Comparison of ENCODE assay signal across 10 cellular contexts in the genomic region with DNA sequence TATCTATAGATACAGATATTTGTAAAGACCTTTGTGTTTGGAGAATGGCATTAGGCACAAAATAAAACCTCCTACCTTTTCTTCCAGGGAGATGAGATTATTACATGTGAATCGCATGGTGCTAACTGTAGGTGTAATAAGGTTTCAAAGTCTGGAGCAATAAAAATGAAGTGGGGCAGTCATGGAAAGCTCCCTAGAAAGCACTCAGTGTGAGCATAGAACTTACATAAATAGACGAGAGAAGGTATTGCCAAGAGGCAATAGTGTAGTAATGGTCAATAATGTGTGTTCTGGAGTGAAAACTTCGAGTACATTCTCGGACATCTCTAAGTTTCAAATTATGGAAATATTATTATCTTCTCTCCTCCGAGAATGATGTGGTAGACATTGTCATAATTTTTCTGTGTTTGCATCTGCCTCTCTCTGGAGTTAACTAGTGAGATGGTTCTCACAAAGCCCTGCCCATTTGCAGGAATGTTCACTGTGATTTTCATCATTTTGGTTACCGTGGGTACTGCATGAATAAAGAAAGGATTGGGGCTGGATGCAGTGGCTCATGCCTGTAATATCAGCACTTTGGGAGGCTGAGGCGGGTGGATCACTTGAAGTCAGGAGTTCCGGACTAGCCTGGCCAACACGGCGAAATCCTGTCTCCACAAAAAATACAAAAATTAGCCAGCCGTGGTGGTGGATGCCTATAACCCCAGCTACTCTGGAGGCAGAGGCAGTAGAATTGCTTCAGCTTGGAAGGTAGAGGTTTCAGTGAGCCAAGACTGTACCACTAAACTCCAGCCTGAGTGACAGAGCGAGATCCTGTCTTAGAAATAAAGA. TPM values are rescaled to one million over a fixed set of nuclear protein-coding genes. Genes with fewer than 3 reads are reported as not detected.
DNase-seq lines count a peak whose midpoint lies in the region; ATAC-seq and TF ChIP-seq lines count a peak whose summit lies in the region.
"Had no signal": no experiment of that assay in that cellular context is flagged by ENCODE, and none has a peak within 500 bp of the region (broad histone marks: within the 10 kb centered on the region; RNA-seq: fewer than 3 reads in every experiment).

No MANE protein-coding gene starts in this region.

- no peak for DNase-seq in CD14-positive monocyte (ENCODE audit: low spot score)
- DNase-seq in PC-3 = no peak
- no peak for DNase-seq in nucleus accumbens (lab: John Stamatoyannopoulos, UW)
- DNase-seq in DMS79 treated with DMSO at 0.1 percent for 48 hours (lab: John Stamatoyannopoulos, UW) = no peak
- no peak for DNase-seq in NCI-H510A treated with DMSO at 0.1 percent for 48 hours (lab: John Stamatoyannopoulos, UW)
- DNase-seq: activated naive CD4-positive, alpha-beta T cell had no signal

- H3K27ac ChIP-seq in PC-3 (ENCODE audit: low read length) (no peak overlapping the region), mesodermal cell (ENCODE audit: low read depth, low read length, severe bottlenecking) (peak overlapping the region; percentile 82)

- H3K4me1 Mint-ChIP-seq in CD14-positive monocyte = peaks cover 14% of the 10 kb centered on the region
- H3K4me1 Mint-ChIP-seq in dendritic cell treated with granulocyte-macrophage colony-stimulating factor and Interleukin-4, amounts not matched to agents 40 ng/mL and 50 ng/mL, for 4 days (ENCODE audit: low read depth) = peaks cover 24% of the 10 kb centered on the region

- H3F3A ChIP-seq in PC-3 (ENCODE audit: low read length, unreplicated experiment) = no peaks in the 10 kb centered on the region

- ATAC-seq in PC-3 (peak; percentile 60), GM21737 (IDR thresholded peaks at IDR 0.05; ENCODE audit: unreplicated experiment) (no peak)
- ATAC-seq: HepG2 had no signal

- CTCF ChIA-PET in PC-3 (lab: Charles Lee) = interaction anchor here (0.6 to 0.8 kb wide), 2 partner anchors 197 to 213 kb away, joined by 3 to 4 read pairs; no protein-coding TSS in a partner anchor

- TF ChIP-seq CTCF in CD14-positive monocyte (IDR thresholded peaks at IDR 0.05) = no peak
- TF ChIP-seq CTCF in PC-3 (conservative IDR thresholded peaks at IDR 0.05; ENCODE audit: low read depth, low read length) = no peak

- H3K9me2 ChIP-seq in PC-3 (replicated peaks; ENCODE audit: low read length) = no peaks in the 10 kb centered on the region

- H2AFZ ChIP-seq in PC-3 (ENCODE audit: low read length) = no peak overlapping the region

- BruUV-seq in PC-3 (replicated peaks; lab: Mats Ljungman, UMichigan) = no TSS peak

- no peaks in the 10 kb centered on the region for H3K36me3 ChIP-seq in PC-3 (ENCODE audit: low read depth, low read length)
- H3K36me3 ChIP-seq in mesodermal cell (ENCODE audit: control insufficient read depth, insufficient read depth, low read length) = peaks cover 36% of the 10 kb centered on the region

- H3K27me3 ChIP-seq in PC-3 (ENCODE audit: low read length) = no peaks in the 10 kb centered on the region

- intact Hi-C loops in CD14-positive monocyte (cut with micrococcal nuclease) = loop anchor here (5.0 to 10.0 kb wide), 2 partner anchors 36 to 334 kb away; a partner anchor contains a TSS
- intact Hi-C loops in PC-3 (cut with micrococcal nuclease) = no loop called here
- intact Hi-C loops in dendritic cell treated with granulocyte-macrophage colony-stimulating factor and Interleukin-4, amounts not matched to agents 40 ng/mL and 50 ng/mL, for 4 days (cut with micrococcal nuclease) = no loop called here

- H3K9ac ChIP-seq in PC-3 (ENCODE audit: low read length) = no peak overlapping the region

- H3K4me3 ChIP-seq in PC-3 (ENCODE audit: low read length) = no peak overlapping the region
- no peak overlapping the region for H3K4me3 ChIP-seq in mesodermal cell (ENCODE audit: extremely low read depth, insufficient read depth, low read length, poor library complexity, severe bottlenecking)

- H3K79me2 ChIP-seq in PC-3 (ENCODE audit: low read length) = no peaks in the 10 kb centered on the region

- H3K4me1 ChIP-seq in PC-3 (ENCODE audit: insufficient read depth, low read length) (0 out of 2 replicates have a peak, but pooled peaks cover 3% of the 10 kb centered on the region), mesodermal cell (ENCODE audit: control insufficient read depth, insufficient read depth, low read length, poor library complexity, severe bottlenecking) (no peaks in the 10 kb centered on the region)

- H4K20me1 ChIP-seq in PC-3 (ENCODE audit: low read length) = no peaks in the 10 kb centered on the region

- H3K27me3 Mint-ChIP-seq in CD14-positive monocyte (ENCODE audit: low read depth in 3 of 3) = peaks cover 0 to 3% (median 2%) of the 10 kb centered on the region in 3 donors
- no peaks in the 10 kb centered on the region for H3K27me3 Mint-ChIP-seq in dendritic cell treated with granulocyte-macrophage colony-stimulating factor and Interleukin-4, amounts not matched to agents 40 ng/mL and 50 ng/mL, for 4 days

- H3K9me3 ChIP-seq in PC-3 (ENCODE audit: low read length) (no peaks in the 10 kb centered on the region), mesodermal cell (ENCODE audit: control insufficient read depth, low read length) (no peaks in the 10 kb centered on the region)

- 87 to 93% methylated on average over 2 to 6 of the region's 12 CpGs for WGBS in mesodermal cell (ENCODE audit: insufficient coverage in 2 of 2), 2 experiments

- H3K9me3 Mint-ChIP-seq in CD14-positive monocyte = no peaks in the 10 kb centered on the region
- no peaks in the 10 kb centered on the region for H3K9me3 Mint-ChIP-seq in dendritic cell treated with granulocyte-macrophage colony-stimulating factor and Interleukin-4, amounts not matched to agents 40 ng/mL and 50 ng/mL, for 4 days

- H3K36me3 Mint-ChIP-seq in CD14-positive monocyte = peaks cover 43 to 51% of the 10 kb centered on the region in 2 donors
- peaks cover 48% of the 10 kb centered on the region for H3K36me3 Mint-ChIP-seq in dendritic cell treated with granulocyte-macrophage colony-stimulating factor and Interleukin-4, amounts not matched to agents 40 ng/mL and 50 ng/mL, for 4 days (ENCODE audit: low read depth)

- H3K4me2 ChIP-seq in PC-3 (ENCODE audit: low read length) = no peak overlapping the region

- peak overlapping the region; percentile 68 to 89 (median 79) for H3K27ac Mint-ChIP-seq in CD14-positive monocyte
- H3K27ac Mint-ChIP-seq in dendritic cell treated with granulocyte-macrophage colony-stimulating factor and Interleukin-4, amounts not matched to agents 40 ng/mL and 50 ng/mL, for 4 days = peak overlapping the region; percentile 65

- no peak overlapping the region for H3K4me3 Mint-ChIP-seq in CD14-positive monocyte
- no peak overlapping the region for H3K4me3 Mint-ChIP-seq in dendritic cell treated with granulocyte-macrophage colony-stimulating factor and Interleukin-4, amounts not matched to agents 40 ng/mL and 50 ng/mL, for 4 days

- POLR2A ChIA-PET in PC-3 (lab: Charles Lee; ENCODE audit: unreplicated experiment) = interaction anchor here (0.6 kb wide), 2 partner anchors 196 to 347 kb away, joined by 3 to 12 read pairs; no protein-coding TSS in a partner anchor

RNA-seq across cellular contexts. Expression of a gene that starts 10.6 kb away (rescaled TPM):
- 100 to 1,000 TPM; 697 to 932 TPM for polyA plus RNA-seq in CD14-positive monocyte
- 469 and 506 TPM in 2 replicates for total RNA-seq in PC-3 (2014; rRNA removed)
- 9,893 TPM for polyA plus RNA-seq in mesodermal cell (2013, experiment 1 of 2)
- 9,295 TPM for polyA plus RNA-seq in mesodermal cell (2013, experiment 2 of 2)
- total RNA-seq: HepG2 had no signal
- polyA plus RNA-seq: HepG2 had no signal

RNA-seq across cellular contexts. Expression of a gene that starts 37.2 kb away (rescaled TPM):
- 1 to 10 TPM; 5.0 to 6.6 TPM for polyA plus RNA-seq in CD14-positive monocyte
- total RNA-seq in PC-3 (2014; rRNA removed) = 1.3 and 2.0 TPM in 2 replicates
- polyA plus RNA-seq in mesodermal cell (2013, experiment 1 of 2) = 7.9 TPM
- 6.1 TPM for polyA plus RNA-seq in mesodermal cell (2013, experiment 2 of 2)

Comparison
In these comparisons a context has a peak if more than half of its experiments do, and no peak if none do; other contexts are left out.
1. intact Hi-C loops: an anchor here in CD14-positive monocyte (5.0 to 10.0 kb wide); none called in PC-3 and dendritic cell treated with granulocyte-macrophage colony-stimulating factor and Interleukin-4, amounts not matched to agents 40 ng/mL and 50 ng/mL, for 4 days.